Comparison of ENCODE assay signal across 9 cellular contexts in the genomic region with DNA sequence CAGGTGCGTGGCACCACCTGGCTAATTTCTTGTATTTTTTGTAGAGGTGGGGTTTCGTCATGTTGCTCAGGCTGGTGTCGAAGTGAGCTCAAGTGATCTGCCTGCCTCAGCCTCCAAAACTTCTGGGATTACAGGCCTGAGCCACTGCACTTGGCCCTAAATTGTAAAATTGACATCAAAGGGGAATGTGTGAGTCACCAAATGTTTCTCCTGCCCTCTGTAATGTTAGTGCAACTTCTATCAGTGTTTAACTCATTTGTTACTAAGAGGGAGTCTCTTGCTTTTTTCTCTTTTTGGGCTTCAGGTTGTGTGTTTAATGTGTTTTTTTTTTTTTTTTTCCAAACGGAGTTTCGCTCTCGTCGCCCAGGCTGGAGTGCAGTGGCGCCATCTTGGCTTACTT. TPM values are rescaled to one million over a fixed set of nuclear protein-coding genes. Genes with fewer than 3 reads are reported as not detected.
DNase-seq lines count a peak whose midpoint lies in the region; ATAC-seq and TF ChIP-seq lines count a peak whose summit lies in the region.
"Had no signal": no experiment of that assay in that cellular context is flagged by ENCODE, and none has a peak within 500 bp of the region (broad histone marks: within the 10 kb centered on the region; RNA-seq: fewer than 3 reads in every experiment).

No MANE protein-coding gene starts in this region.

- peaks cover 0 to 13% (median 1%) of the 10 kb centered on the region in 3 donors for H3K36me3 Mint-ChIP-seq in CD8-positive, alpha-beta memory T cell
- peaks cover 3% of the 10 kb centered on the region for H3K36me3 Mint-ChIP-seq in neural progenitor cell

- H3K9me3 ChIP-seq in CD8-positive, alpha-beta memory T cell (ENCODE audit: low read length), result no peaks in the 10 kb centered on the region
- no peaks in the 10 kb centered on the region for H3K9me3 ChIP-seq in neural progenitor cell (ENCODE audit: low read depth)
- H3K9me3 ChIP-seq in colonic mucosa, result no peaks in the 10 kb centered on the region

- H3K4me2 ChIP-seq in neural progenitor cell, result no peak overlapping the region

- peaks cover 2% of the 10 kb centered on the region for H3K36me3 ChIP-seq in CD8-positive, alpha-beta memory T cell (ENCODE audit: insufficient read depth, low read length)
- no peaks in the 10 kb centered on the region for H3K36me3 ChIP-seq in neural progenitor cell
- H3K36me3 ChIP-seq in colonic mucosa, result no peaks in the 10 kb centered on the region

- H3K27ac ChIP-seq in CD8-positive, alpha-beta memory T cell (ENCODE audit: low read depth, low read length), result no peak overlapping the region
- H3K27ac ChIP-seq in neural progenitor cell, result no peak overlapping the region
- no peak overlapping the region for H3K27ac ChIP-seq in colonic mucosa

- ATAC-seq in GM19463 (IDR thresholded peaks at IDR 0.05; ENCODE audit: unreplicated experiment), result no peak

- peak overlapping the region in 3 of 8 donors; percentile 29 to 68 (median 60) for H3K27ac Mint-ChIP-seq in CD8-positive, alpha-beta memory T cell
- H3K27ac Mint-ChIP-seq in neural progenitor cell, result no peak overlapping the region

- intact Hi-C loops in colonic mucosa (cut with DNase I), result no loop called here

- H3K9ac ChIP-seq in neural progenitor cell (no peak overlapping the region), colonic mucosa (ENCODE audit: low read depth in 2 of 2, low read length in 2 of 2) (no peak overlapping the region)

- POLR2A ChIA-PET in CD8-positive, alpha-beta memory T cell (lab: Charles Lee), result no interaction called here

- peaks cover 23 to 36% (median 35%) of the 10 kb centered on the region in 3 donors for H3K4me1 Mint-ChIP-seq in CD8-positive, alpha-beta memory T cell
- peaks cover 41% of the 10 kb centered on the region for H3K4me1 Mint-ChIP-seq in neural progenitor cell

- peaks cover 16% of the 10 kb centered on the region for H3K4me1 ChIP-seq in CD8-positive, alpha-beta memory T cell (ENCODE audit: insufficient read depth, low read length)
- H3K4me1 ChIP-seq in neural progenitor cell (peaks cover 13% of the 10 kb centered on the region), colonic mucosa (no peaks in the 10 kb centered on the region)

- TF ChIP-seq CTCF in neural progenitor cell (IDR thresholded peaks at IDR 0.05) (no peak), colonic mucosa (IDR thresholded peaks at IDR 0.05) (no peak)

- peaks cover 0 to 4% of the 10 kb centered on the region in 2 donors for H3K27me3 Mint-ChIP-seq in CD8-positive, alpha-beta memory T cell
- no peaks in the 10 kb centered on the region for H3K27me3 Mint-ChIP-seq in neural progenitor cell (ENCODE audit: insufficient read depth, low read depth)

- DNase-seq in CD8-positive, alpha-beta memory T cell, result no peak
- DNase-seq in MV-4-11 (lab: John Stamatoyannopoulos, UW) (peak; percentile 12), dermis blood vessel endothelial cell (peak; percentile 36), neural progenitor cell (ENCODE audit: low spot score) (no peak), mucosa of gallbladder (ENCODE audit: low spot score) (no peak), colonic mucosa (no peak)
- DNase-seq in central memory CD4-positive, alpha-beta T cell, result no peak
- DNase-seq: stimulated activated CD4-positive, alpha-beta T cell treated with anti-CD3 and anti-CD28 coated beads, Interleukin-4, amount 100 ng/mL, for 24 hours had no signal

- no peak overlapping the region for H3K4me3 ChIP-seq in CD8-positive, alpha-beta memory T cell (ENCODE audit: low read length)
- H3K4me3 ChIP-seq in neural progenitor cell (no peak overlapping the region), colonic mucosa (no peak overlapping the region)

- H3F3A ChIP-seq in neural progenitor cell (ENCODE audit: low read depth), result peaks cover 52% of the 10 kb centered on the region

- peak overlapping the region; percentile 4 to 79 (median 58) for H3K4me3 Mint-ChIP-seq in CD8-positive, alpha-beta memory T cell
- H3K4me3 Mint-ChIP-seq in neural progenitor cell, result peak overlapping the region; percentile 53

- CTCF ChIA-PET in CD8-positive, alpha-beta memory T cell (lab: Charles Lee), result interaction anchor here (1.0 kb wide), 1 partner anchor 14 kb away, joined by 3 read pairs; no protein-coding TSS in a partner anchor

- no peaks in the 10 kb centered on the region for H3K27me3 ChIP-seq in CD8-positive, alpha-beta memory T cell (ENCODE audit: insufficient read depth, low read length, poor library complexity, severe bottlenecking)
- H3K27me3 ChIP-seq in neural progenitor cell, result no peaks in the 10 kb centered on the region
- H3K27me3 ChIP-seq in colonic mucosa, result no peaks in the 10 kb centered on the region

- H4K20me1 ChIP-seq in neural progenitor cell (ENCODE audit: low read depth), result peaks cover 51% of the 10 kb centered on the region

- H3K79me2 ChIP-seq in neural progenitor cell (ENCODE audit: low read depth), result peaks cover 64% of the 10 kb centered on the region

- no peak overlapping the region for H2AFZ ChIP-seq in neural progenitor cell (replicated peaks)

- H3K9me3 Mint-ChIP-seq in CD8-positive, alpha-beta memory T cell, result no peaks in the 10 kb centered on the region
- H3K9me3 Mint-ChIP-seq in neural progenitor cell, result no peaks in the 10 kb centered on the region

RNA-seq across cellular contexts. Expression of gene TULP3, which starts 2.3 kb away (rescaled TPM):
- 1 to 10 TPM; 9.1 to 9.3 TPM for total RNA-seq in CD8-positive, alpha-beta memory T cell
- polyA plus RNA-seq in CD8-positive, alpha-beta memory T cell, result 9.7 TPM
- total RNA-seq in dermis blood vessel endothelial cell (18.4 and 24.0 TPM in 2 replicates), neural progenitor cell (ENCODE audit: low replicate concordance) (33.4 and 33.5 TPM in 2 replicates), mucosa of gallbladder (20.7 TPM), colonic mucosa (10 to 100 TPM; 10.1 to 12.6 TPM)

RNA-seq across cellular contexts. Expression of gene RHNO1, which starts 16.0 kb away (rescaled TPM):
- total RNA-seq in CD8-positive, alpha-beta memory T cell, result 10 to 100 TPM; 41.9 to 45.4 TPM
- polyA plus RNA-seq in CD8-positive, alpha-beta memory T cell, result 60.0 TPM
- 23.3 and 25.8 TPM in 2 replicates for total RNA-seq in dermis blood vessel endothelial cell
- 95.5 and 140 TPM in 2 replicates for total RNA-seq in neural progenitor cell (ENCODE audit: low replicate concordance)
- total RNA-seq in mucosa of gallbladder, result 17.6 TPM
- 10 to 100 TPM; 18.3 to 25.5 TPM for total RNA-seq in colonic mucosa

RNA-seq across cellular contexts. Expression of gene FOXM1, which starts 16.0 kb away (rescaled TPM):
- 10 to 100 TPM; 66.2 to 67.5 TPM for total RNA-seq in CD8-positive, alpha-beta memory T cell
- polyA plus RNA-seq in CD8-positive, alpha-beta memory T cell, result 0.15 TPM
- total RNA-seq in dermis blood vessel endothelial cell (4.1 and 32.9 TPM in 2 replicates), neural progenitor cell (ENCODE audit: low replicate concordance) (38.2 and 50.9 TPM in 2 replicates), mucosa of gallbladder (2.6 TPM), colonic mucosa (10 to 100 TPM; 18.4 to 89.3 TPM)

RNA-seq across cellular contexts. Expression of gene TEX52, which starts 36.2 kb away (rescaled TPM):
- total RNA-seq in CD8-positive, alpha-beta memory T cell, result not detected
- polyA plus RNA-seq in CD8-positive, alpha-beta memory T cell, result not detected
- not detected in 2 replicates for total RNA-seq in dermis blood vessel endothelial cell
- total RNA-seq in neural progenitor cell (ENCODE audit: low replicate concordance), result not detected in 2 replicates
- total RNA-seq in mucosa of gallbladder, result not detected
- total RNA-seq in colonic mucosa, result not detected

RNA-seq across cellular contexts. Expression of gene NRIP2, which starts 58.2 kb away (rescaled TPM):
- not detected for total RNA-seq in CD8-positive, alpha-beta memory T cell
- 0.82 TPM for polyA plus RNA-seq in CD8-positive, alpha-beta memory T cell
- not detected in 2 replicates for total RNA-seq in dermis blood vessel endothelial cell
- 0.09 and 0.65 TPM in 2 replicates for total RNA-seq in neural progenitor cell (ENCODE audit: low replicate concordance)
- total RNA-seq in mucosa of gallbladder, result 3.2 TPM
- total RNA-seq in colonic mucosa, result under 1 TPM; 0.49 to 0.77 TPM

Comparison
In these comparisons a context has a peak if more than half of its experiments do, and no peak if none do; other contexts are left out.
1. DNase-seq: peak in MV-4-11 (single experiment) and dermis blood vessel endothelial cell (single experiment); none in CD8-positive, alpha-beta memory T cell (0 of 5), neural progenitor cell (single experiment), mucosa of gallbladder (single experiment), central memory CD4-positive, alpha-beta T cell (single experiment) and colonic mucosa (single experiment).